In genomic region chr7:85479918-85480658, GRCh38 we compare ENCODE assay signal across 32 cellular contexts.
DNase-seq lines count a peak whose midpoint lies in the region; ATAC-seq, FAIRE-seq and TF ChIP-seq lines count a peak whose summit lies in the region.
"Had no signal": no experiment of that assay in that cellular context is flagged by ENCODE, and none has a peak within 500 bp of the region (broad histone marks: within the 10 kb centered on the region; RNA-seq: fewer than 3 reads in every experiment).

No MANE protein-coding gene starts in this region.

- no peak overlapping the region for H3K4me3 ChIP-seq in AG10803 (ENCODE audit: low read length)
- no peak overlapping the region for H3K4me3 ChIP-seq in bronchial epithelial cell (ENCODE audit: low read depth, low read length)
- H3K4me3 ChIP-seq in foreskin fibroblast (ENCODE audit: low read depth in 1 of 2, low read length in 2 of 2), result no peak overlapping the region
- H3K4me3 ChIP-seq in coronary artery, result no peak overlapping the region
- H3K4me3 ChIP-seq: heart right ventricle, psoas muscle, uterus had no signal

- FAIRE-seq in bronchial epithelial cell (lab: Jason Lieb, UNC), result no peak
- FAIRE-seq: frontal cortex, H54, HepG2 had no signal

- no peak for ATAC-seq in GM18517 (IDR thresholded peaks at IDR 0.05; ENCODE audit: unreplicated experiment)
- no peak for ATAC-seq in GM18858 (IDR thresholded peaks at IDR 0.05; ENCODE audit: unreplicated experiment)
- ATAC-seq: heart right ventricle; HepG2; naive thymus-derived CD4-positive, alpha-beta T cell; psoas muscle; sciatic nerve; stimulated activated naive CD8-positive, alpha-beta T cell treated with anti-CD3 and anti-CD28 coated beads, Interleukin-15, amount 100 ng/mL, for 72 hours had no signal

- no peaks in the 10 kb centered on the region for H3K36me3 ChIP-seq in bronchial epithelial cell (ENCODE audit: control insufficient read depth, insufficient read depth, low read length)
- H3K36me3 ChIP-seq: brain microvascular endothelial cell, heart right ventricle, uterus had no signal

- no peak overlapping the region for H3K27ac ChIP-seq in coronary artery
- H3K27ac ChIP-seq: brain microvascular endothelial cell, heart right ventricle, psoas muscle, uterus had no signal

- TF ChIP-seq CTCF in AG10803 (conservative IDR thresholded peaks at IDR 0.05; ENCODE audit: low read length), result no peak
- TF ChIP-seq CTCF in bronchial epithelial cell (IDR thresholded peaks at IDR 0.05; ENCODE audit: insufficient read depth, low read length, severe bottlenecking), result no peak
- no peak for TF ChIP-seq CTCF in foreskin fibroblast (IDR thresholded peaks at IDR 0.05; ENCODE audit: low read depth, low read length)
- no peak for TF ChIP-seq CTCF in coronary artery (IDR thresholded peaks at IDR 0.05)

- no peaks in the 10 kb centered on the region for H3K27me3 ChIP-seq in bronchial epithelial cell (ENCODE audit: control insufficient read depth, insufficient read depth, low read length)
- H3K27me3 ChIP-seq: brain microvascular endothelial cell, heart right ventricle, uterus had no signal

- DNase-seq in AG10803 (ENCODE audit: low read depth) (peak; percentile 93), HCEC 1CT (peak; percentile 15), bronchial epithelial cell (ENCODE audit: low read depth) (peak; percentile 15), foreskin fibroblast (peak; percentile 85 to 91), T-helper 9 cell (no peak), coronary artery (ENCODE audit: low spot score) (no peak)
- DNase-seq: activated CD4-positive, alpha-beta memory T cell treated with anti-CD3 and anti-CD28 coated beads, Interleukin-2, amount 10 ng/mL, durations not matched to agents 7 days and 5 days; activated CD4-positive, alpha-beta T cell treated with anti-CD3 and anti-CD28 coated beads for 1 hour; activated naive CD4-positive, alpha-beta T cell treated with anti-CD3 and anti-CD28 coated beads, Interleukin-2, amount 10 ng/mL, durations not matched to agents 7 days and 5 days; amniotic stem cell; brain microvascular endothelial cell; DMS79; GF-D8; heart right ventricle; Kasumi-1; naive thymus-derived CD4-positive, alpha-beta T cell; NCI-H1417 treated with DMSO at 0.1 percent for 48 hours; NCI-H2081; NCI-H526; NK-92 treated with Interleukin-12 subunit alpha and Interleukin-12 subunit beta, amount 100 ng/mL, for 24 hours; nucleus accumbens; psoas muscle; stimulated activated CD4-positive, alpha-beta T cell treated with anti-CD3 and anti-CD28 coated beads, Interleukin-12 subunit alpha, Interleukin-12 subunit beta, amount 100 ng/mL, for 4 hours; stimulated activated CD4-positive, alpha-beta T cell treated with anti-CD3 and anti-CD28 coated beads, Interleukin-2, amount 100 ng/mL, for 48 hours; stimulated activated naive CD8-positive, alpha-beta T cell treated with anti-CD3 and anti-CD28 coated beads, Interleukin-15, amount 100 ng/mL, for 72 hours; uterus had no signal

Comparison
In these comparisons a context has a peak if more than half of its experiments do, and no peak if none do; other contexts are left out.
1. DNase-seq: peak in AG10803 (single experiment), HCEC 1CT (single experiment), bronchial epithelial cell (single experiment) and foreskin fibroblast (2 of 2); none in T-helper 9 cell (single experiment) and coronary artery (single experiment).